8 cellular contexts compared by ENCODE assay signal in genomic region chr20:56358600-56359211, GRCh38. TPM values are rescaled to one million over a fixed set of nuclear protein-coding genes. Genes with fewer than 3 reads are reported as not detected.
DNase-seq lines count a peak whose midpoint lies in the region; ATAC-seq and TF ChIP-seq lines count a peak whose summit lies in the region.

Gene FAM210B (plus strand): TSS chr20:56358974. CDS start chr20:56359006, 32 bp downstream.

- peaks cover 9% of the 10 kb centered on the region for H3K4me1 ChIP-seq in CD4-positive, CD25-positive, alpha-beta regulatory T cell (ENCODE audit: control insufficient read depth, insufficient read depth, low read length, poor library complexity, severe bottlenecking)
- peaks cover 11% of the 10 kb centered on the region for H3K4me1 ChIP-seq in endodermal cell (ENCODE audit: control insufficient read depth, insufficient read depth, low read length)

- H3K36me3 Mint-ChIP-seq in CD4-positive, CD25-positive, alpha-beta regulatory T cell: no peaks in the 10 kb centered on the region
- no peaks in the 10 kb centered on the region for H3K36me3 Mint-ChIP-seq in endodermal cell (ENCODE audit: low read depth)

- no peaks in the 10 kb centered on the region for H3K36me3 ChIP-seq in CD4-positive, CD25-positive, alpha-beta regulatory T cell (ENCODE audit: control insufficient read depth, insufficient read depth, low read length)
- no peaks in the 10 kb centered on the region for H3K36me3 ChIP-seq in endodermal cell (ENCODE audit: control insufficient read depth, insufficient read depth, low read length)

- H3K9me3 Mint-ChIP-seq in CD4-positive, CD25-positive, alpha-beta regulatory T cell: no peaks in the 10 kb centered on the region
- no peaks in the 10 kb centered on the region for H3K9me3 Mint-ChIP-seq in endodermal cell

- 1% methylated on average over 63 of the region's 63 CpGs; no CpG with 5 or more reads in 1 of the 2 experiments for WGBS in endodermal cell (ENCODE audit: insufficient coverage in 1 of 2, insufficient read length in 1 of 2), 2 experiments

- peak within 1 kb of the TSS; percentile 66 to 82 (median 76) for H3K27ac Mint-ChIP-seq in CD4-positive, CD25-positive, alpha-beta regulatory T cell
- H3K27ac Mint-ChIP-seq in endodermal cell: peak within 1 kb of the TSS; percentile 80

- DNase-seq in CD4-positive, CD25-positive, alpha-beta regulatory T cell: peak; percentile 76 to 82 (median 76)
- DNase-seq in HPDE6-E6E7 (ENCODE audit: extremely low spot score): peak; percentile 100
- peak; percentile 79 to 89 for DNase-seq in NOMO-1 (lab: John Stamatoyannopoulos, UW; ENCODE audit: unreplicated experiment in 2 of 2)
- DNase-seq in activated CD8-positive, alpha-beta memory T cell treated with anti-CD3 and anti-CD28 coated beads, Interleukin-2, amount 50 U/mL, for 4 hours: peak; percentile 76
- peak; percentile 95 for DNase-seq in endodermal cell
- DNase-seq in mesenteric fat pad (ENCODE audit: low spot score): peak; percentile 94
- DNase-seq in stimulated activated CD8-positive, alpha-beta memory T cell treated with anti-CD3 and anti-CD28 coated beads, Interleukin-15, amount 100 ng/mL, for 1 hour (ENCODE audit: low read depth): peak; percentile 51

- H3K27me3 ChIP-seq in CD4-positive, CD25-positive, alpha-beta regulatory T cell (ENCODE audit: control insufficient read depth, insufficient read depth, low read length): no peaks in the 10 kb centered on the region
- no peaks in the 10 kb centered on the region for H3K27me3 ChIP-seq in endodermal cell (ENCODE audit: control insufficient read depth, insufficient read depth, low read length, poor library complexity, severe bottlenecking)

- H3K9ac ChIP-seq in endodermal cell (ENCODE audit: extremely low read depth, low read length, poor library complexity, severe bottlenecking): peak within 1 kb of the TSS; percentile 44

- H3K4me3 Mint-ChIP-seq in CD4-positive, CD25-positive, alpha-beta regulatory T cell: peak within 1 kb of the TSS; percentile 89 to 92 (median 90)
- H3K4me3 Mint-ChIP-seq in endodermal cell: peak within 1 kb of the TSS; percentile 82

- no peaks in the 10 kb centered on the region for H3K27me3 Mint-ChIP-seq in CD4-positive, CD25-positive, alpha-beta regulatory T cell
- no peaks in the 10 kb centered on the region for H3K27me3 Mint-ChIP-seq in endodermal cell (ENCODE audit: insufficient read depth)

- peak; percentile 97 to 99 for ATAC-seq in CD4-positive, CD25-positive, alpha-beta regulatory T cell (ENCODE audit: low read depth in 2 of 2)
- peak; percentile 96 for ATAC-seq in GM19467 (IDR thresholded peaks at IDR 0.05; ENCODE audit: unreplicated experiment)

- TF ChIP-seq CTCF in endodermal cell (conservative IDR thresholded peaks at IDR 0.05): no peak

- no peaks in the 10 kb centered on the region for H3K9me3 ChIP-seq in CD4-positive, CD25-positive, alpha-beta regulatory T cell (ENCODE audit: control insufficient read depth in 2 of 2, low read length in 2 of 2)
- no peaks in the 10 kb centered on the region for H3K9me3 ChIP-seq in endodermal cell (ENCODE audit: control insufficient read depth, low read length)

- peak within 1 kb of the TSS; percentile 41 for H3K27ac ChIP-seq in CD4-positive, CD25-positive, alpha-beta regulatory T cell (ENCODE audit: insufficient read depth, low read length, poor library complexity, severe bottlenecking)
- peak within 1 kb of the TSS; percentile 62 for H3K27ac ChIP-seq in endodermal cell (ENCODE audit: low read depth, low read length)

- H3K4me3 ChIP-seq in CD4-positive, CD25-positive, alpha-beta regulatory T cell (ENCODE audit: low read depth, low read length): peak within 1 kb of the TSS; percentile 76
- peak within 1 kb of the TSS; percentile 91 for H3K4me3 ChIP-seq in endodermal cell (ENCODE audit: low read length)

- H3K4me1 Mint-ChIP-seq in CD4-positive, CD25-positive, alpha-beta regulatory T cell: peaks cover 5 to 32% (median 20%) of the 10 kb centered on the region in 4 donors
- peaks cover 19% of the 10 kb centered on the region for H3K4me1 Mint-ChIP-seq in endodermal cell

RNA-seq across cellular contexts. Expression of gene FAM210B, which starts in this region (rescaled TPM):
- total RNA-seq in CD4-positive, CD25-positive, alpha-beta regulatory T cell: 14.8 TPM
- 10 to 100 TPM; 33.0 to 40.3 (median 35.6) TPM for polyA plus RNA-seq in CD4-positive, CD25-positive, alpha-beta regulatory T cell
- total RNA-seq in endodermal cell (10 to 100 TPM; 16.8 to 34.1 TPM), mesenteric fat pad (48.3 TPM)
- polyA plus RNA-seq in endodermal cell (2013, experiment 1 of 2): 61.2 TPM
- polyA plus RNA-seq in endodermal cell (2013, experiment 2 of 2): 62.7 TPM

Comparison
In these comparisons a context has a peak if more than half of its experiments do, and no peak if none do; other contexts are left out.
1. Peak in every context shown above with its lines: DNase-seq, ATAC-seq, H3K4me3 ChIP-seq and H3K27ac ChIP-seq.